Comparison of ENCODE assay signal across 8 cellular contexts in the genomic region with DNA sequence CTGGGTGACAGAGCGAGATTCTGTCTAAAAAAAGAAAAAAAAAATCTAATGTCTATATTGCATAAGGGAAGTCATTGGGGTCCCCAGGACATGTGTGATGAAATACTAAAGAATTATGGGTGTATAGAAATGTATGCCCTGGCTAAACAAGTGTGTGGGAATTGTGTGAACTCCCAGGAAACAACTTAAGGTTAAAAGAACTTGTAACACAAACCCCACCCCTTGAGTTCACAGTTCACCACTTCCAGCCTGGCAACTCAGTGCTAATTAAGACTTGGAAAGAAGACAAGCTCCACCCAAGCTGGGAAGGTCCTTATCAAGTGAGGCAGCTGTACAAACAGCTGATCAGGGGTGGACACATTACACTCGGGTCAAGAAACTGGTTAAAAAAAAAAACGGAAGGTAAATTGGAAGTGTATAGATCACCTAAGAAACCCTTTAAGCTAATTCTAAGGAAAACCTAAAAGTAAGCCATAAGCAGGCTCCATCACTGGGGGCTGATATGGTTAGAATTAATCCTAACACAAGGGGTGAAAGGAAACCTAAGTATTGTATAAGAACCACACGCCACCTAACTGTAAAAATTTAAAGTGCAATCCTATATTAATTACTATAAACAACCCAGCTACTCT. TPM values are rescaled to one million over a fixed set of nuclear protein-coding genes. Genes with fewer than 3 reads are reported as not detected.
DNase-seq lines count a peak whose midpoint lies in the region; ATAC-seq and TF ChIP-seq lines count a peak whose summit lies in the region.

No MANE protein-coding gene starts in this region.

- no peak for TF ChIP-seq POLR2A in heart left ventricle (IDR thresholded peaks at IDR 0.05)

- TF ChIP-seq CTCF in AG09319 (IDR thresholded peaks at IDR 0.05; ENCODE audit: low read depth, low read length) (peak; percentile 0; the same call in 1 of the 2 replicates), heart left ventricle (IDR thresholded peaks at IDR 0.05) (peak in 4 of 12 donors; percentile 5 to 41 (median 22)), WERI-Rb-1 (IDR thresholded peaks at IDR 0.05; ENCODE audit: low read depth, low read length) (no peak)

- no peaks in the 10 kb centered on the region for H3K9me3 ChIP-seq in heart left ventricle
- H3K9me3 ChIP-seq in WERI-Rb-1 (ENCODE audit: severe bottlenecking) = no peaks in the 10 kb centered on the region

- peak in 3 of 4 donors; percentile 38 to 53 (median 47) for ATAC-seq in heart left ventricle
- ATAC-seq in GM18870 (IDR thresholded peaks at IDR 0.05; ENCODE audit: unreplicated experiment) = no peak

- peaks cover 15 to 52% (median 35%) of the 10 kb centered on the region in 12 donors for H3K4me1 ChIP-seq in heart left ventricle

- H3K27ac ChIP-seq in heart left ventricle (peak overlapping the region in 11 of 12 donors; percentile 43 to 97 (median 87)), WERI-Rb-1 (no peak overlapping the region)

- 17 to 37% (median 31%) methylated on average over 4 of the region's 4 CpGs for whole genome bisulfite sequencing in heart left ventricle, 4 donors

- H3K27me3 ChIP-seq in heart left ventricle = no peaks in the 10 kb centered on the region
- H3K27me3 ChIP-seq in WERI-Rb-1 (ENCODE audit: insufficient read depth, low read depth, severe bottlenecking) = peaks cover 13% of the 10 kb centered on the region

- no peak for DNase-seq in AG09319 (ENCODE audit: extremely low read depth, low read depth)
- peak; percentile 62 for DNase-seq in H4 (ENCODE audit: low spot score)
- peak; percentile 52 for DNase-seq in RKO (ENCODE audit: low spot score)
- DNase-seq in heart left ventricle = peak in 4 of 5 donors; percentile 40 to 66 (median 56)
- no peak for DNase-seq in stimulated activated CD4-positive, alpha-beta T cell treated with anti-CD3 and anti-CD28 coated beads, Interleukin-12 subunit alpha, Interleukin-12 subunit beta, amount 100 ng/mL, for 4 hours
- DNase-seq in Ammon's horn (ENCODE audit: low spot score) = no peak
- no peak for DNase-seq in WERI-Rb-1

- H3K36me3 ChIP-seq in heart left ventricle = no peaks in the 10 kb centered on the region
- H3K36me3 ChIP-seq in WERI-Rb-1 = no peaks in the 10 kb centered on the region

- intact Hi-C loops in heart left ventricle (cut with DNase I) = loop anchor here in 1 of 10 donors (2.0 kb wide), 1 partner anchor 25 kb away; a partner anchor contains a TSS

- H3K4me3 ChIP-seq in heart left ventricle (peak overlapping the region in 4 of 12 donors; percentile 2 to 12 (median 10)), WERI-Rb-1 (ENCODE audit: low read depth, low read length) (no peak overlapping the region)

RNA-seq across cellular contexts. Expression of a gene that starts 25.2 kb away (rescaled TPM):
- total RNA-seq in H4 (2014; rRNA removed; shearing (Covaris generic)) = 610 and 721 TPM in 2 replicates
- total RNA-seq in heart left ventricle = 1,000 to 10,000 TPM in 1 of 9 donors, 100 to 1,000 TPM in 8; 263 to 1,427 (median 361) TPM
- polyA plus RNA-seq in heart left ventricle = 1,000 to 10,000 TPM in 1 of 2 donors, 100 to 1,000 TPM in 1; 299 to 1,581 TPM

Comparison
In these comparisons a context has a peak if more than half of its experiments do, and no peak if none do; other contexts are left out.
1. DNase-seq: peak in H4 (single experiment), RKO (single experiment) and heart left ventricle (4 of 5); none in AG09319 (single experiment), stimulated activated CD4-positive, alpha-beta T cell treated with anti-CD3 and anti-CD28 coated beads, Interleukin-12 subunit alpha, Interleukin-12 subunit beta, amount 100 ng/mL, for 4 hours (single experiment), Ammon's horn (single experiment) and WERI-Rb-1 (single experiment).